Comparison of ENCODE assay signal across 22 cellular contexts in the genomic region with DNA sequence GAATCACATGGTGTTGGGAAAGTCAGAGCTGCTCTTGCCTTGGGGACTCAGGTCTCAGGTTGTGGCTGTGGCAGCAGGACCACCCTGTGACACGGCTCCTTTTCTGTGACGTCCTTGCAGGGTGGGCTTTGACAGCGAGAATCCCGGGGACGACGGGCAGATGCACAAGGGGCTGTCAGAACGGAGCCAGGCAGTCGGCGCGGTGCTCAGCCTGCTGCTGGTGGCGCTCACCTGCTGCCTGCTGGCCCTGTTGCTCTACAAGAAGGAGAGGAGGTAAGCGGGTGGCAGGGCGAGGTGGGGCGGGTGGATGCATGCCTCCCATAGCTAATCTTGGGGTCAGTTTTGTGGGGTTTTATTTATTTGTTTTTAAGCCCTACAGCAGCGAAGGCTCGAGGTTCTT. TPM values are rescaled to one million over a fixed set of nuclear protein-coding genes. Genes with fewer than 3 reads are reported as not detected.
"Had no signal": no experiment of that assay in that cellular context is flagged by ENCODE, and none has a peak within 500 bp of the region (broad histone marks: within the 10 kb centered on the region; RNA-seq: fewer than 3 reads in every experiment).

No MANE protein-coding gene starts in this region.

- H3K9ac ChIP-seq: parathyroid adenoma had no signal

- H3K27ac ChIP-seq: body of pancreas, cardiac muscle cell, neutrophil, parathyroid adenoma, skin epidermis, stomach, suprapubic skin, transverse colon, uterus, WERI-Rb-1 had no signal

- DNase-seq: activated naive CD4-positive, alpha-beta T cell; activated T-cell treated with anti-CD3 and anti-CD28 coated beads, Interleukin-2, amount 50 U/mL, for 1 hour; body of pancreas; effector CD4-positive, alpha-beta T cell; foreskin fibroblast; heart right ventricle; left colon; naive thymus-derived CD4-positive, alpha-beta T cell; stimulated activated CD4-positive, alpha-beta T cell treated with anti-CD3 and anti-CD28 coated beads, Interleukin-1b, Interleukin-23, amount 100 ng/mL, for 48 hours; stomach; transverse colon; uterus; WERI-Rb-1 had no signal

- H3K4me3 ChIP-seq: body of pancreas, cardiac muscle cell, heart right ventricle, lung, skin epidermis, stomach, suprapubic skin, transverse colon, uterus had no signal

- H3K4me3 Mint-ChIP-seq: dendritic cell treated with granulocyte-macrophage colony-stimulating factor and Interleukin-4, amounts not matched to agents 40 ng/mL and 50 ng/mL, for 4 days; naive thymus-derived CD4-positive, alpha-beta T cell; T-helper 2 cell treated with Interferon-gamma antibody and Interleukin-4, amounts not matched to agents 5 μg/mL and 100 μg/mL, for 36 hours had no signal

- H3K9me3 Mint-ChIP-seq: activated T-helper 2 cell treated with anti-CD3 and anti-CD28 coated beads, Interferon-gamma antibody, Interleukin-2, Interleukin-4, amounts not matched to agents 10 μg/mL and 5 μg/mL and 100 μg/mL, durations not matched to agents 14 hours and 24 hours and 36 hours; dendritic cell treated with granulocyte-macrophage colony-stimulating factor and Interleukin-4, amounts not matched to agents 40 ng/mL and 50 ng/mL, for 4 days; naive thymus-derived CD4-positive, alpha-beta T cell; T-helper 2 cell treated with Interferon-gamma antibody and Interleukin-4, amounts not matched to agents 5 μg/mL and 100 μg/mL, for 36 hours had no signal

- ATAC-seq: body of pancreas; naive thymus-derived CD4-positive, alpha-beta T cell had no signal

- H3K9me3 ChIP-seq: body of pancreas, heart right ventricle, neutrophil, stomach, suprapubic skin, transverse colon, uterus had no signal

- H3K27me3 Mint-ChIP-seq: dendritic cell treated with granulocyte-macrophage colony-stimulating factor and Interleukin-4, amounts not matched to agents 40 ng/mL and 50 ng/mL, for 4 days; naive thymus-derived CD4-positive, alpha-beta T cell had no signal

- H3K27ac Mint-ChIP-seq: activated T-helper 2 cell treated with anti-CD3 and anti-CD28 coated beads, Interferon-gamma antibody, Interleukin-2, Interleukin-4, amounts not matched to agents 10 μg/mL and 5 μg/mL and 100 μg/mL, durations not matched to agents 14 hours and 24 hours and 36 hours; T-helper 2 cell treated with Interferon-gamma antibody and Interleukin-4, amounts not matched to agents 5 μg/mL and 100 μg/mL, for 36 hours had no signal

- H3K36me3 ChIP-seq: uterus had no signal

- H3K4me1 ChIP-seq: body of pancreas, parathyroid adenoma, uterus had no signal

- H3K27me3 ChIP-seq: body of pancreas, cardiac muscle cell, heart right ventricle, neutrophil, stomach, suprapubic skin, transverse colon, uterus had no signal

RNA-seq across cellular contexts. Expression of a gene that starts 19.2 kb away (rescaled TPM):
- polyA plus RNA-seq: cardiac muscle cell; naive thymus-derived CD4-positive, alpha-beta T cell had no signal
